27 cellular contexts compared by ENCODE assay signal in the genomic region with DNA sequence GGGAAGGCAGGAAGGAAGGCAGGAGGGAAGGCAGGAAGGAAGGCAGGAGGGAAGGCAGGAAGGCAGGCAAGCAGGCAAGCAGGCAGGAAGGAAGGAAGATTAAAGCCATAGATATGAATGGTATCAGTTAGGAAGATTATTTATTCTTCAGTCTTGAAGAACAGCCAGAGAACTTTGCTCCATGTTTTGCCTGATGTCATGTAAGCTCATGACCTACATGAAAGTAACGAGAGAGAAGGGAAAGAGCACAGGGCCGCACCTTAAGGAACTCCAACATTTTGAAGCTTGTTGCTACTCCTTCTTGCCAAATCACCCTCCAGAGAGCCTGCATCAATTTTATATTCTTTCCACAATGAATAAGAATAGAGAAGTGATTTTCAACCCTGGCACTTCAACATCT.
"Had no signal": no experiment of that assay in that cellular context is flagged by ENCODE, and none has a peak within 500 bp of the region (broad histone marks: within the 10 kb centered on the region; RNA-seq: fewer than 3 reads in every experiment).

No MANE protein-coding gene starts in this region.

- H3K4me1 Mint-ChIP-seq: activated CD8-positive, alpha-beta memory T cell treated with anti-CD3 and anti-CD28 coated beads, Interleukin-2, amount 10 ng/mL, durations not matched to agents 7 days and 5 days; activated naive CD4-positive, alpha-beta T cell treated with anti-CD3 and anti-CD28 coated beads, Interleukin-2, amount 50 U/mL, for 24 hours; WTC11 had no signal

- H3K9me3 Mint-ChIP-seq: activated CD4-positive, alpha-beta memory T cell treated with anti-CD3 and anti-CD28 coated beads for 36 hours; activated naive CD4-positive, alpha-beta T cell treated with anti-CD3 and anti-CD28 coated beads for 36 hours; activated naive CD4-positive, alpha-beta T cell treated with anti-CD3 and anti-CD28 coated beads, Interleukin-2, amount 50 U/mL, for 24 hours; activated naive CD8-positive, alpha-beta T cell treated with anti-CD3 and anti-CD28 coated beads for 36 hours; activated naive CD8-positive, alpha-beta T cell treated with anti-CD3 and anti-CD28 coated beads, Interleukin-2, amount 50 U/mL, for 24 hours; activated T-helper 1 cell treated with anti-CD3 and anti-CD28 coated beads, Interleukin-12 subunit alpha, Interleukin-12 subunit beta, Interleukin-2, Interleukin-4 antibody, amounts not matched to agents 30 ng/mL and 10 ng/mL and 1 ng/mL, durations not matched to agents 14 hours and 24 hours and 36 hours; activated T-helper 2 cell treated with anti-CD3 and anti-CD28 coated beads, Interferon-gamma antibody, Interleukin-2, Interleukin-4, amounts not matched to agents 10 μg/mL and 5 μg/mL and 100 μg/mL, durations not matched to agents 14 hours and 24 hours and 36 hours; WTC11 had no signal

- H3K27me3 ChIP-seq: adrenal gland, body of pancreas had no signal

- H3K9me3 ChIP-seq: adrenal gland, body of pancreas had no signal

- H3K27ac Mint-ChIP-seq: activated CD4-positive, alpha-beta memory T cell treated with anti-CD3 and anti-CD28 coated beads for 36 hours; activated CD8-positive, alpha-beta memory T cell treated with anti-CD3 and anti-CD28 coated beads, Interleukin-2, amount 10 ng/mL, durations not matched to agents 7 days and 5 days; activated CD8-positive, alpha-beta T cell treated with anti-CD3 and anti-CD28 coated beads, Interleukin-2, amount 10 ng/mL, durations not matched to agents 7 days and 5 days; activated naive CD4-positive, alpha-beta T cell treated with anti-CD3 and anti-CD28 coated beads for 36 hours; activated naive CD4-positive, alpha-beta T cell treated with anti-CD3 and anti-CD28 coated beads, Interleukin-2, amount 50 U/mL, for 24 hours; activated naive CD8-positive, alpha-beta T cell treated with anti-CD3 and anti-CD28 coated beads for 36 hours; activated naive CD8-positive, alpha-beta T cell treated with anti-CD3 and anti-CD28 coated beads, Interleukin-2, amount 50 U/mL, for 24 hours; activated T-helper 1 cell treated with anti-CD3 and anti-CD28 coated beads, Interleukin-12 subunit alpha, Interleukin-12 subunit beta, Interleukin-2, Interleukin-4 antibody, amounts not matched to agents 30 ng/mL and 10 ng/mL and 1 ng/mL, durations not matched to agents 14 hours and 24 hours and 36 hours; activated T-helper 2 cell treated with anti-CD3 and anti-CD28 coated beads, Interferon-gamma antibody, Interleukin-2, Interleukin-4, amounts not matched to agents 10 μg/mL and 5 μg/mL and 100 μg/mL, durations not matched to agents 14 hours and 24 hours and 36 hours; WTC11 had no signal

- H3K4me3 ChIP-seq: adrenal gland, body of pancreas had no signal

- H3K36me3 ChIP-seq: adrenal gland had no signal

- H3K4me3 Mint-ChIP-seq: activated CD4-positive, alpha-beta memory T cell treated with anti-CD3 and anti-CD28 coated beads for 36 hours; activated CD8-positive, alpha-beta memory T cell treated with anti-CD3 and anti-CD28 coated beads, Interleukin-2, amount 10 ng/mL, durations not matched to agents 7 days and 5 days; activated CD8-positive, alpha-beta T cell treated with anti-CD3 and anti-CD28 coated beads, Interleukin-2, amount 10 ng/mL, durations not matched to agents 7 days and 5 days; activated naive CD4-positive, alpha-beta T cell treated with anti-CD3 and anti-CD28 coated beads for 36 hours; activated naive CD4-positive, alpha-beta T cell treated with anti-CD3 and anti-CD28 coated beads, Interleukin-2, amount 50 U/mL, for 24 hours; activated naive CD8-positive, alpha-beta T cell treated with anti-CD3 and anti-CD28 coated beads for 36 hours; activated naive CD8-positive, alpha-beta T cell treated with anti-CD3 and anti-CD28 coated beads, Interleukin-2, amount 50 U/mL, for 24 hours; activated T-helper 1 cell treated with anti-CD3 and anti-CD28 coated beads, Interleukin-12 subunit alpha, Interleukin-12 subunit beta, Interleukin-2, Interleukin-4 antibody, amounts not matched to agents 30 ng/mL and 10 ng/mL and 1 ng/mL, durations not matched to agents 14 hours and 24 hours and 36 hours; WTC11 had no signal

- H3K36me3 Mint-ChIP-seq: activated CD4-positive, alpha-beta memory T cell treated with anti-CD3 and anti-CD28 coated beads for 36 hours; activated CD8-positive, alpha-beta memory T cell treated with anti-CD3 and anti-CD28 coated beads, Interleukin-2, amount 10 ng/mL, durations not matched to agents 7 days and 5 days; activated naive CD4-positive, alpha-beta T cell treated with anti-CD3 and anti-CD28 coated beads, Interleukin-2, amount 50 U/mL, for 24 hours; activated naive CD8-positive, alpha-beta T cell treated with anti-CD3 and anti-CD28 coated beads for 36 hours; WTC11 had no signal

- H3K27ac ChIP-seq: body of pancreas, VCaP had no signal

- DNase-seq: activated CD4-positive, alpha-beta memory T cell treated with anti-CD3 and anti-CD28 coated beads for 36 hours; activated CD4-positive, alpha-beta T cell treated with anti-CD3 and anti-CD28 coated beads for 48 hours; activated CD8-positive, alpha-beta memory T cell treated with anti-CD3 and anti-CD28 coated beads, Interleukin-2, amount 10 ng/mL, durations not matched to agents 7 days and 5 days; activated CD8-positive, alpha-beta memory T cell treated with anti-CD3 and anti-CD28 coated beads, Interleukin-2, amount 50 U/mL, for 4 hours; activated CD8-positive, alpha-beta T cell treated with anti-CD3 and anti-CD28 coated beads, Interleukin-2, amount 10 ng/mL, durations not matched to agents 7 days and 5 days; activated effector memory CD4-positive, alpha-beta T cell treated with anti-CD3 and anti-CD28 coated beads, Interleukin-2, amount 50 U/mL, for 16 hours; activated naive CD4-positive, alpha-beta T cell treated with anti-CD3 and anti-CD28 coated beads for 36 hours; activated naive CD8-positive, alpha-beta T cell treated with anti-CD3 and anti-CD28 coated beads for 36 hours; activated naive CD8-positive, alpha-beta T cell treated with anti-CD3 and anti-CD28 coated beads, Interleukin-2, amount 50 U/mL, for 24 hours; activated T-cell treated with anti-CD3 and anti-CD28 coated beads, Interleukin-2, amount 50 U/mL, for 1 hour; activated T-cell treated with anti-CD3 and anti-CD28 coated beads, Interleukin-2, amount 50 U/mL, for 48 hours; adrenal gland; amygdala; aorta; body of pancreas; caudate nucleus; cortex of kidney; effector CD8-positive, alpha-beta T cell; foreskin fibroblast; glutamatergic neuron; T-helper 2 cell had no signal

- ATAC-seq: activated CD8-positive, alpha-beta memory T cell treated with anti-CD3 and anti-CD28 coated beads, Interleukin-2, amount 10 ng/mL, durations not matched to agents 7 days and 5 days; activated CD8-positive, alpha-beta T cell treated with anti-CD3 and anti-CD28 coated beads, Interleukin-2, amount 10 ng/mL, durations not matched to agents 7 days and 5 days; activated naive CD8-positive, alpha-beta T cell treated with anti-CD3 and anti-CD28 coated beads, Interleukin-2, amount 50 U/mL, for 24 hours; body of pancreas; esophagus mucosa; WTC11 had no signal
